ENCODE assay signal across 12 cellular contexts in the genomic region with DNA sequence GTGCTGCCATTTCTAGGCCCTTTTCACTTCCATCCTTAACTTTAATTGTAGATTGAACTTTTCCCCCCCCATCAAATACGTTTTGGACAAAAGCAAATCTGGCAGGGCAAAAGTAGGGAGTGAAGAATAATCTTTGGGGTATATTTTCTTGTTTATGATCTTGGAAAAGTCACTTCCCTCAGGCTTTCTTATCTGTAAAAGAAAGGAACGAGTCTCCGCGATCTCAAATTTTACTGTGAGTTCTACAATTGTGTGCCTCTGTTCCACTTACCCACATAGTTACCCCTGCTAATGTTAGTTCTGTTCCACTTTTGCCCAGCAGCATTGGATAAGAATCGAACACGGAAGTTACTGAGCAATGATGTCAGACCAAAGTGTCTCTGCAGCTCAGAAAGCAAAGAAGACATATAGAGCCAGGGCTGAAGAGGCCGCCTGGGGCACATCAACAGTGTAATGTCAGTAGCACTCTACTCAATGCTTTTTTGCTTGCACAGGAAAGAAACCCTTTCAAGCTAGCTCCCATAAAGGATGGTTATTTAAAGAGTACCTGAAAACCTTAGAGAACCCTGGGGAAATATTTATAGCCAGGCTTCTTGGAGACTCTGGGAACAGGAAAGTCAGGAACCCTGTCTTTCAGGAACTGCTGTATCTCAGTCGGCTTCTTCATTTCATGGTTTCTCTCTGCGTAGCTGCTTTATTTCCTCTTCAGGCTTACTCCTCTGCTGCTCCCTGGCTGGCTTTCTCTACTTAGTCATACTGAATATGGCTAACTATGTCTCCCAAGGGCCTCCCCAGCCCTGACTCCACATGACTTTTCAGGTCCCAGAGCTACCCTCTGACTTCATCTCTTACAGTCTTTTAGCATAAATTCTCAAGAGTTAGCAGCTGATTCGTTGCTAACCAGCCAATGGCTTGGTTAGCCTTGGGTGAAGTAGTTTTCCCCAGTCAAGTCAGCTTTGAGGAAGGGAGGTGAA.
DNase-seq lines count a peak whose midpoint lies in the region; ATAC-seq lines count a peak whose summit lies in the region.
"Had no signal": no experiment of that assay in that cellular context is flagged by ENCODE, and none has a peak within 500 bp of the region (broad histone marks: within the 10 kb centered on the region; RNA-seq: fewer than 3 reads in every experiment).

No MANE protein-coding gene starts in this region.

- no peak overlapping the region for H3K23ac ChIP-seq in mesendoderm (ENCODE audit: low read length)

- ATAC-seq in GM21526 (IDR thresholded peaks at IDR 0.05; ENCODE audit: low FRiP score, unreplicated experiment) (peak; percentile 80), HG03469 (IDR thresholded peaks at IDR 0.05; ENCODE audit: unreplicated experiment) (peak; percentile 87), HG03097 (IDR thresholded peaks at IDR 0.05; ENCODE audit: low FRiP score, unreplicated experiment) (no peak)
- ATAC-seq: upper lobe of right lung had no signal

- no peak overlapping the region for H3K4me2 ChIP-seq in mesendoderm (ENCODE audit: low read length)

- H3K4ac ChIP-seq in mesendoderm (ENCODE audit: low read depth, low read length), result no peak overlapping the region

- H4K8ac ChIP-seq in mesendoderm (ENCODE audit: low read depth, low read length), result no peak overlapping the region

- no peak overlapping the region for H2BK15ac ChIP-seq in mesendoderm (replicated peaks; ENCODE audit: low read depth)

- no peaks in the 10 kb centered on the region for H3K4me1 ChIP-seq in mesendoderm (ENCODE audit: control insufficient read depth, low read depth, low read length)
- H3K4me1 ChIP-seq: upper lobe of right lung had no signal

- no peak overlapping the region for H3K4me3 ChIP-seq in mesendoderm (ENCODE audit: low read length)
- H3K4me3 ChIP-seq: upper lobe of right lung had no signal

- no peak overlapping the region for H2AK5ac ChIP-seq in mesendoderm (ENCODE audit: low read length)

- no peaks in the 10 kb centered on the region for H3K79me1 ChIP-seq in mesendoderm (ENCODE audit: low read length)

- no peak overlapping the region for H3K9ac ChIP-seq in mesendoderm (ENCODE audit: low read length)

- H3K36me3 ChIP-seq in mesendoderm (ENCODE audit: control insufficient read depth, insufficient read depth, low read length), result no peaks in the 10 kb centered on the region
- H3K36me3 ChIP-seq: neutrophil, upper lobe of right lung, WERI-Rb-1 had no signal

- no peak overlapping the region for H3K27ac ChIP-seq in mesendoderm (ENCODE audit: low read depth, low read length)
- H3K27ac ChIP-seq: neutrophil, upper lobe of right lung, WERI-Rb-1 had no signal

- no peak overlapping the region for H3K56ac ChIP-seq in mesendoderm (ENCODE audit: low read length)

- DNase-seq in Daoy (ENCODE audit: low read depth) (peak; percentile 28), globus pallidus (ENCODE audit: low spot score) (peak; percentile 23), mesendoderm (no peak), A172 (ENCODE audit: low spot score) (no peak)
- DNase-seq in stimulated activated CD8-positive, alpha-beta memory T cell treated with anti-CD3 and anti-CD28 coated beads, Interleukin-4, amount 100 ng/mL, for 48 hours, result no peak
- DNase-seq: CD4-positive, CD25-positive, alpha-beta regulatory T cell; upper lobe of right lung; WERI-Rb-1 had no signal

- no peak overlapping the region for H4K5ac ChIP-seq in mesendoderm (ENCODE audit: low read length)

- H3K79me2 ChIP-seq in mesendoderm (ENCODE audit: control insufficient read depth, insufficient read depth, low read length), result no peaks in the 10 kb centered on the region

- H3K27me3 ChIP-seq in mesendoderm (ENCODE audit: insufficient read depth, low read length, poor library complexity), result no peaks in the 10 kb centered on the region
- H3K27me3 ChIP-seq: neutrophil, upper lobe of right lung had no signal

- WGBS in mesendoderm (ENCODE audit: extremely low coverage, insufficient coverage, low lambda C conversion rate), result no CpG with 5 or more reads among the region's 10 CpGs

- H2BK120ac ChIP-seq in mesendoderm (ENCODE audit: low read depth, low read length), result no peak overlapping the region

- H2BK5ac ChIP-seq in mesendoderm (ENCODE audit: low read length), result no peak overlapping the region

- H3K18ac ChIP-seq in mesendoderm (ENCODE audit: low read length), result no peak overlapping the region

Comparison
In these comparisons a context has a peak if more than half of its experiments do, and no peak if none do; other contexts are left out.
1. DNase-seq: peak in Daoy (single experiment) and globus pallidus (single experiment); none in mesendoderm (single experiment), stimulated activated CD8-positive, alpha-beta memory T cell treated with anti-CD3 and anti-CD28 coated beads, Interleukin-4, amount 100 ng/mL, for 48 hours (single experiment) and A172 (single experiment).